ENCODE assay signal across 1 cellular context in the genomic region with DNA sequence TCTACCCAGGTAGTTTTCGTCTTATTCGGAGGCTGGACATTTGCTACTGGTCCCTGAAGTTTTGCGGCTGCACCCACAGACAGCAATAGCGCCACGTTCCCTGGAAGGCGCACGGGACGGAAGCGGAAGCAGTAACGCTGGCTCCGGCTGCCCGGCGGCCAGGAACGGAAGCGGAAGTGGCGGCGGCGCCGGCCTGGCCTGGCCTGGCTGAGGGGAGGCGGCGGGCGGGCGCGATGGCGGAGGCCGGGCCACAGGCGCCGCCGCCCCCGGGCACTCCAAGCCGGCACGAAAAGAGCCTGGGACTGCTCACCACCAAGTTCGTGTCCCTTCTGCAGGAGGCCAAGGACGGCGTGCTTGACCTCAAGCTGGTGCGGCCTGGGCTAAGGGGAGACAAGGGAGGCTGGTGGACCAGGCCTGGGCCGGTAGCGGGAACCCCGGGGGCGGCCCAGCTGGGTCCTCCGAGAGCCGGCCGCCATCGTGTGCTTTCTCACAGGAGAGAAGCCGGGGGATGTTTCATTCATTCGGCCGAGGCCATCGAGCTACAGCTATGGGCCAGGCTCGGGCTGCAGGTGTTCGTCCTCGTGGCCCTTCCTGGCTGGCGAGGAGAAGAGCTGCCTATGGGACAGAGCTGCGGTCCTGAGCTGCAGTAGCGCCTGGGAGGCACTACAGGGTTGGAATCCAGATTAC.
TF ChIP-seq lines count a peak whose summit lies in the region.

A gene with protein sequence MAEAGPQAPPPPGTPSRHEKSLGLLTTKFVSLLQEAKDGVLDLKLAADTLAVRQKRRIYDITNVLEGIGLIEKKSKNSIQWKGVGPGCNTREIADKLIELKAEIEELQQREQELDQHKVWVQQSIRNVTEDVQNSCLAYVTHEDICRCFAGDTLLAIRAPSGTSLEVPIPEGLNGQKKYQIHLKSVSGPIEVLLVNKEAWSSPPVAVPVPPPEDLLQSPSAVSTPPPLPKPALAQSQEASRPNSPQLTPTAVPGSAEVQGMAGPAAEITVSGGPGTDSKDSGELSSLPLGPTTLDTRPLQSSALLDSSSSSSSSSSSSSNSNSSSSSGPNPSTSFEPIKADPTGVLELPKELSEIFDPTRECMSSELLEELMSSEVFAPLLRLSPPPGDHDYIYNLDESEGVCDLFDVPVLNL (plus strand): TSS at position 161 of the 687 bp plus-strand sequence. CDS start 73 bp downstream, at position 234.

TF ChIP-seq in GM12878, 131 proteins besides CTCF, POLR2A, EP300 and RAD21 (continued from another document):
- TF ChIP-seq SPI1 (IDR thresholded peaks at IDR 0.05; ENCODE audit: borderline replicate concordance, insufficient read depth, low read depth, low read length) (peak; percentile 78), ZBED1 (IDR thresholded peaks at IDR 0.05; ENCODE audit: borderline replicate concordance) (no peak), ZNF384 (IDR thresholded peaks at IDR 0.05; ENCODE audit: borderline replicate concordance, low read depth, low read length) (no peak), POU2F2 (IDR thresholded peaks at IDR 0.05; ENCODE audit: borderline replicate concordance, low read depth, low read length) (0 out of 3 replicates have a peak, but pooled peaks have one; percentile 25), MTA2 (IDR thresholded peaks at IDR 0.05; ENCODE audit: low read depth) (no peak), TCF3 (IDR thresholded peaks at IDR 0.05; ENCODE audit: borderline replicate concordance, insufficient read depth, low read depth, low read length) (0 out of 2 replicates have a peak, but pooled peaks have one; percentile 29), MEF2B (IDR thresholded peaks at IDR 0.05; ENCODE audit: partially characterized antibody, poor library complexity, severe bottlenecking) (no peak), MXI1 (IDR thresholded peaks at IDR 0.05; ENCODE audit: low read depth, low read length) (peak; percentile 73), SP1 (IDR thresholded peaks at IDR 0.05; ENCODE audit: low read depth, low read length) (peak; percentile 62), STAT3 (IDR thresholded peaks at IDR 0.05; ENCODE audit: low read depth, low read length) (no peak), TBL1XR1 (IDR thresholded peaks at IDR 0.05; ENCODE audit: low read depth, low read length) (no peak), NFYA (IDR thresholded peaks at IDR 0.05; ENCODE audit: borderline replicate concordance, low read depth, low read length) (no peak), CBFB (IDR thresholded peaks at IDR 0.05; ENCODE audit: low read depth) (peak; percentile 93), MYB (IDR thresholded peaks at IDR 0.05; ENCODE audit: borderline replicate concordance, low read depth, low read length) (no peak), SMAD5 (IDR thresholded peaks at IDR 0.05; ENCODE audit: low read depth) (no peak; the same call in 1 of the 2 replicates), BACH1 (IDR thresholded peaks at IDR 0.05; ENCODE audit: borderline replicate concordance) (0 out of 2 replicates have a peak, but pooled peaks have one; percentile 54), GABPA (IDR thresholded peaks at IDR 0.05; ENCODE audit: low read depth) (peak; percentile 89), ZSCAN29 (IDR thresholded peaks at IDR 0.05) (0 out of 2 replicates have a peak, but pooled peaks have one; percentile 52), TAF1 (IDR thresholded peaks at IDR 0.05; ENCODE audit: borderline replicate concordance, low read depth, low read length) (peak; percentile 60; the same call in 1 of the 2 replicates), ESRRA (IDR thresholded peaks at IDR 0.05; ENCODE audit: low read length) (no peak), KAT2A (conservative IDR thresholded peaks at IDR 0.05; ENCODE audit: control insufficient read depth, low read depth, low read length) (no peak), TARDBP (IDR thresholded peaks at IDR 0.05; ENCODE audit: borderline replicate concordance) (no peak), POLR2AphosphoS5 (IDR thresholded peaks at IDR 0.05; ENCODE audit: low read length) (peak; percentile 70; the same call in 1 of the 2 replicates), NFXL1 (IDR thresholded peaks at IDR 0.05; ENCODE audit: borderline replicate concordance) (no peak), EGR1 (IDR thresholded peaks at IDR 0.05; ENCODE audit: borderline replicate concordance in 1 of 2, low read depth in 2 of 2, low read length in 2 of 2) (peak in 1 of 2 experiments; percentile 72; a peak in 1 of 3 replicates), MYC (IDR thresholded peaks at IDR 0.05; ENCODE audit: insufficient read depth, insufficient read length, insufficient replicate concordance, low read length, severe bottlenecking) (peak; percentile 16), HDAC6 (IDR thresholded peaks at IDR 0.05; ENCODE audit: unreplicated experiment) (no peak), ZNF274 (IDR thresholded peaks at IDR 0.05; ENCODE audit: insufficient read depth, insufficient read length) (no peak), CREB1 (IDR thresholded peaks at IDR 0.05; ENCODE audit: low read depth) (peak; percentile 72; the same call in 1 of the 2 replicates), RBBP5 (conservative IDR thresholded peaks at IDR 0.05) (no peak), ZNF622 (IDR thresholded peaks at IDR 0.05) (no peak)
- TF ChIP-seq, protein P1, sequence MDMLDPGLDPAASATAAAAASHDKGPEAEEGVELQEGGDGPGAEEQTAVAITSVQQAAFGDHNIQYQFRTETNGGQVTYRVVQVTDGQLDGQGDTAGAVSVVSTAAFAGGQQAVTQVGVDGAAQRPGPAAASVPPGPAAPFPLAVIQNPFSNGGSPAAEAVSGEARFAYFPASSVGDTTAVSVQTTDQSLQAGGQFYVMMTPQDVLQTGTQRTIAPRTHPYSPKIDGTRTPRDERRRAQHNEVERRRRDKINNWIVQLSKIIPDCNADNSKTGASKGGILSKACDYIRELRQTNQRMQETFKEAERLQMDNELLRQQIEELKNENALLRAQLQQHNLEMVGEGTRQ (IDR thresholded peaks at IDR 0.05; ENCODE audit: borderline replicate concordance, low read depth, low read length) = no peak
- TF ChIP-seq, protein P2, sequence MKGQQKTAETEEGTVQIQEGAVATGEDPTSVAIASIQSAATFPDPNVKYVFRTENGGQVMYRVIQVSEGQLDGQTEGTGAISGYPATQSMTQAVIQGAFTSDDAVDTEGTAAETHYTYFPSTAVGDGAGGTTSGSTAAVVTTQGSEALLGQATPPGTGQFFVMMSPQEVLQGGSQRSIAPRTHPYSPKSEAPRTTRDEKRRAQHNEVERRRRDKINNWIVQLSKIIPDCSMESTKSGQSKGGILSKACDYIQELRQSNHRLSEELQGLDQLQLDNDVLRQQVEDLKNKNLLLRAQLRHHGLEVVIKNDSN (IDR thresholded peaks at IDR 0.05; ENCODE audit: borderline replicate concordance, extremely low read length, insufficient read depth, low read depth, low read length) = peak; percentile 7
- TF ChIP-seq, protein P3, sequence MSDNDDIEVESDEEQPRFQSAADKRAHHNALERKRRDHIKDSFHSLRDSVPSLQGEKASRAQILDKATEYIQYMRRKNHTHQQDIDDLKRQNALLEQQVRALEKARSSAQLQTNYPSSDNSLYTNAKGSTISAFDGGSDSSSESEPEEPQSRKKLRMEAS (IDR thresholded peaks at IDR 0.05; ENCODE audit: low read depth, low read length) = no peak
- TF ChIP-seq, protein P4, sequence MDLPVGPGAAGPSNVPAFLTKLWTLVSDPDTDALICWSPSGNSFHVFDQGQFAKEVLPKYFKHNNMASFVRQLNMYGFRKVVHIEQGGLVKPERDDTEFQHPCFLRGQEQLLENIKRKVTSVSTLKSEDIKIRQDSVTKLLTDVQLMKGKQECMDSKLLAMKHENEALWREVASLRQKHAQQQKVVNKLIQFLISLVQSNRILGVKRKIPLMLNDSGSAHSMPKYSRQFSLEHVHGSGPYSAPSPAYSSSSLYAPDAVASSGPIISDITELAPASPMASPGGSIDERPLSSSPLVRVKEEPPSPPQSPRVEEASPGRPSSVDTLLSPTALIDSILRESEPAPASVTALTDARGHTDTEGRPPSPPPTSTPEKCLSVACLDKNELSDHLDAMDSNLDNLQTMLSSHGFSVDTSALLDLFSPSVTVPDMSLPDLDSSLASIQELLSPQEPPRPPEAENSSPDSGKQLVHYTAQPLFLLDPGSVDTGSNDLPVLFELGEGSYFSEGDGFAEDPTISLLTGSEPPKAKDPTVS (IDR thresholded peaks at IDR 0.05; ENCODE audit: low read depth, low read length) = no peak
- TF ChIP-seq, protein P5, sequence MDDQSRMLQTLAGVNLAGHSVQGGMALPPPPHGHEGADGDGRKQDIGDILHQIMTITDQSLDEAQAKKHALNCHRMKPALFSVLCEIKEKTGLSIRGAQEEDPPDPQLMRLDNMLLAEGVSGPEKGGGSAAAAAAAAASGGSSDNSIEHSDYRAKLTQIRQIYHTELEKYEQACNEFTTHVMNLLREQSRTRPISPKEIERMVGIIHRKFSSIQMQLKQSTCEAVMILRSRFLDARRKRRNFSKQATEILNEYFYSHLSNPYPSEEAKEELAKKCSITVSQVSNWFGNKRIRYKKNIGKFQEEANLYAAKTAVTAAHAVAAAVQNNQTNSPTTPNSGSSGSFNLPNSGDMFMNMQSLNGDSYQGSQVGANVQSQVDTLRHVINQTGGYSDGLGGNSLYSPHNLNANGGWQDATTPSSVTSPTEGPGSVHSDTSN (IDR thresholded peaks at IDR 0.05; ENCODE audit: insufficient replicate concordance, low read depth, low read length) = no peak
- TF ChIP-seq, protein P6, sequence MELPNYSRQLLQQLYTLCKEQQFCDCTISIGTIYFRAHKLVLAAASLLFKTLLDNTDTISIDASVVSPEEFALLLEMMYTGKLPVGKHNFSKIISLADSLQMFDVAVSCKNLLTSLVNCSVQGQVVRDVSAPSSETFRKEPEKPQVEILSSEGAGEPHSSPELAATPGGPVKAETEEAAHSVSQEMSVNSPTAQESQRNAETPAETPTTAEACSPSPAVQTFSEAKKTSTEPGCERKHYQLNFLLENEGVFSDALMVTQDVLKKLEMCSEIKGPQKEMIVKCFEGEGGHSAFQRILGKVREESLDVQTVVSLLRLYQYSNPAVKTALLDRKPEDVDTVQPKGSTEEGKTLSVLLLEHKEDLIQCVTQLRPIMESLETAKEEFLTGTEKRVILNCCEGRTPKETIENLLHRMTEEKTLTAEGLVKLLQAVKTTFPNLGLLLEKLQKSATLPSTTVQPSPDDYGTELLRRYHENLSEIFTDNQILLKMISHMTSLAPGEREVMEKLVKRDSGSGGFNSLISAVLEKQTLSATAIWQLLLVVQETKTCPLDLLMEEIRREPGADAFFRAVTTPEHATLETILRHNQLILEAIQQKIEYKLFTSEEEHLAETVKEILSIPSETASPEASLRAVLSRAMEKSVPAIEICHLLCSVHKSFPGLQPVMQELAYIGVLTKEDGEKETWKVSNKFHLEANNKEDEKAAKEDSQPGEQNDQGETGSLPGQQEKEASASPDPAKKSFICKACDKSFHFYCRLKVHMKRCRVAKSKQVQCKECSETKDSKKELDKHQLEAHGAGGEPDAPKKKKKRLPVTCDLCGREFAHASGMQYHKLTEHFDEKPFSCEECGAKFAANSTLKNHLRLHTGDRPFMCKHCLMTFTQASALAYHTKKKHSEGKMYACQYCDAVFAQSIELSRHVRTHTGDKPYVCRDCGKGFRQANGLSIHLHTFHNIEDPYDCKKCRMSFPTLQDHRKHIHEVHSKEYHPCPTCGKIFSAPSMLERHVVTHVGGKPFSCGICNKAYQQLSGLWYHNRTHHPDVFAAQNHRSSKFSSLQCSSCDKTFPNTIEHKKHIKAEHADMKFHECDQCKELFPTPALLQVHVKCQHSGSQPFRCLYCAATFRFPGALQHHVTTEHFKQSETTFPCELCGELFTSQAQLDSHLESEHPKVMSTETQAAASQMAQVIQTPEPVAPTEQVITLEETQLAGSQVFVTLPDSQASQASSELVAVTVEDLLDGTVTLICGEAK (IDR thresholded peaks at IDR 0.05; ENCODE audit: borderline replicate concordance) = peak; percentile 87
- TF ChIP-seq, protein P7, sequence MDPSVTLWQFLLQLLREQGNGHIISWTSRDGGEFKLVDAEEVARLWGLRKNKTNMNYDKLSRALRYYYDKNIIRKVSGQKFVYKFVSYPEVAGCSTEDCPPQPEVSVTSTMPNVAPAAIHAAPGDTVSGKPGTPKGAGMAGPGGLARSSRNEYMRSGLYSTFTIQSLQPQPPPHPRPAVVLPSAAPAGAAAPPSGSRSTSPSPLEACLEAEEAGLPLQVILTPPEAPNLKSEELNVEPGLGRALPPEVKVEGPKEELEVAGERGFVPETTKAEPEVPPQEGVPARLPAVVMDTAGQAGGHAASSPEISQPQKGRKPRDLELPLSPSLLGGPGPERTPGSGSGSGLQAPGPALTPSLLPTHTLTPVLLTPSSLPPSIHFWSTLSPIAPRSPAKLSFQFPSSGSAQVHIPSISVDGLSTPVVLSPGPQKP (IDR thresholded peaks at IDR 0.05; ENCODE audit: low read depth, low read length) = peak; percentile 89
TF ChIP-seq in GM12878: peak in this region for 51.
